Comparison of ENCODE assay signal across 31 cellular contexts in the genomic region with DNA sequence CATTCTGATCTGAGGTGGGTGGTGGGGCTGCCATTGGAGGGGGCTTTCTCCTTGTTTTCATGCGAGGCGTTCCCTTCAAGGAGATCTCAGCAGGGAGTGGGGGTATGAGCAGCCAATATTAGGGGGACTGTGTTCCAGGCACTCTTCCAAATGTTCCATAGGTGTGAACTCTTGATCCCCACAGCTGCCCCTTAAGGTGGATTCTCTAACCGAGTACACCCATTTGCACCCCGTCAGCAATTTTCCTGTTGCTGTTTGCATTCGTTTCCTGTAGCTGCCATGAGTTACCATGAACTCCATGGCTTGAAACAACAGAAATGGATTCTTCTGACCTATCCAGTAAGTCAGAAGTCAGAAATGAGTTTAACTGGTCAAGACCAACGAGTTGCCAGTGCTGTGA. TPM values are rescaled to one million over a fixed set of nuclear protein-coding genes. Genes with fewer than 3 reads are reported as not detected.
"Had no signal": no experiment of that assay in that cellular context is flagged by ENCODE, and none has a peak within 500 bp of the region (broad histone marks: within the 10 kb centered on the region; RNA-seq: fewer than 3 reads in every experiment).

No MANE protein-coding gene starts in this region.

- H3K4me1 Mint-ChIP-seq: activated CD4-positive, alpha-beta T cell treated with anti-CD3 and anti-CD28 coated beads for 36 hours had no signal

- H3K27me3 Mint-ChIP-seq: activated CD4-positive, alpha-beta T cell treated with anti-CD3 and anti-CD28 coated beads for 36 hours; activated CD8-positive, alpha-beta T cell treated with anti-CD3 and anti-CD28 coated beads for 36 hours had no signal

- DNase-seq: activated CD4-positive, alpha-beta T cell treated with anti-CD3 and anti-CD28 coated beads for 36 hours; activated CD8-positive, alpha-beta memory T cell treated with anti-CD3 and anti-CD28 coated beads, Interleukin-2, amount 50 U/mL, for 4 hours; activated CD8-positive, alpha-beta T cell treated with anti-CD3 and anti-CD28 coated beads for 36 hours; activated naive CD4-positive, alpha-beta T cell treated with anti-CD3 and anti-CD28 coated beads, Interleukin-2, amount 50 U/mL, for 16 hours; activated naive CD8-positive, alpha-beta T cell treated with anti-CD3 and anti-CD28 coated beads, Interleukin-2, amount 10 ng/mL, durations not matched to agents 7 days and 5 days; activated T-cell treated with anti-CD3 and anti-CD28 coated beads, Interleukin-2, amount 50 U/mL, for 72 hours; adrenal gland; anterior cingulate cortex; central memory CD4-positive, alpha-beta T cell; KBM-7; NCI-H1092; NCI-H1417; NCI-H1694 treated with DMSO at 0.1 percent for 48 hours; NCI-H2029 treated with DMSO at 0.1 percent for 48 hours; NCI-H345; NCI-H510A; NCI-H526 treated with DMSO at 0.1 percent for 48 hours; NCI-H82; NK-92 treated with Interleukin-12 subunit alpha and Interleukin-12 subunit beta, amount 100 ng/mL, for 24 hours; OCI-M1; Right ventricle myocardium superior; SJCRH30; SK-N-SH; T-helper 1 cell; WERI-Rb-1 had no signal

- H3K4me3 Mint-ChIP-seq: activated CD4-positive, alpha-beta T cell treated with anti-CD3 and anti-CD28 coated beads for 36 hours; activated CD8-positive, alpha-beta T cell treated with anti-CD3 and anti-CD28 coated beads for 36 hours; activated naive CD8-positive, alpha-beta T cell treated with anti-CD3 and anti-CD28 coated beads, Interleukin-2, amount 10 ng/mL, durations not matched to agents 7 days and 5 days; activated T-cell treated with anti-CD3 and anti-CD28 coated beads, Interleukin-2, amount 50 U/mL, for 72 hours had no signal

- H3K9me3 ChIP-seq: adrenal gland, breast epithelium, SJCRH30, SK-N-SH had no signal

- H3K36me3 ChIP-seq: adrenal gland, breast epithelium, SJCRH30, WERI-Rb-1 had no signal

- H3K27ac Mint-ChIP-seq: activated CD4-positive, alpha-beta T cell treated with anti-CD3 and anti-CD28 coated beads for 36 hours; activated CD8-positive, alpha-beta T cell treated with anti-CD3 and anti-CD28 coated beads for 36 hours; activated naive CD8-positive, alpha-beta T cell treated with anti-CD3 and anti-CD28 coated beads, Interleukin-2, amount 10 ng/mL, durations not matched to agents 7 days and 5 days; activated T-cell treated with anti-CD3 and anti-CD28 coated beads, Interleukin-2, amount 50 U/mL, for 72 hours had no signal

- H3K4me3 ChIP-seq: adrenal gland, breast epithelium, SJCRH30 had no signal

- H3K9me3 Mint-ChIP-seq: activated CD8-positive, alpha-beta T cell treated with anti-CD3 and anti-CD28 coated beads for 36 hours; activated naive CD8-positive, alpha-beta T cell treated with anti-CD3 and anti-CD28 coated beads, Interleukin-2, amount 10 ng/mL, durations not matched to agents 7 days and 5 days; activated T-cell treated with anti-CD3 and anti-CD28 coated beads, Interleukin-2, amount 50 U/mL, for 72 hours had no signal

- H3K27ac ChIP-seq: adrenal gland, breast epithelium, RWPE1, SJCRH30, WERI-Rb-1 had no signal

- H3K9ac ChIP-seq: SK-N-SH had no signal

- ATAC-seq: activated CD4-positive, alpha-beta T cell treated with anti-CD3 and anti-CD28 coated beads for 36 hours; activated CD8-positive, alpha-beta T cell treated with anti-CD3 and anti-CD28 coated beads for 36 hours; activated T-cell treated with anti-CD3 and anti-CD28 coated beads, Interleukin-2, amount 50 U/mL, for 72 hours; Panc1 had no signal

- H3K4me1 ChIP-seq: adrenal gland, SJCRH30 had no signal

- H3K27me3 ChIP-seq: adrenal gland, breast epithelium had no signal

RNA-seq across cellular contexts. Expression of gene PRR15L, which starts 3.7 kb away (rescaled TPM):
- total RNA-seq: activated CD4-positive, alpha-beta T cell treated with anti-CD3 and anti-CD28 coated beads for 36 hours; activated CD8-positive, alpha-beta T cell treated with anti-CD3 and anti-CD28 coated beads for 36 hours; activated naive CD8-positive, alpha-beta T cell treated with anti-CD3 and anti-CD28 coated beads, Interleukin-2, amount 10 ng/mL, durations not matched to agents 7 days and 5 days; activated T-cell treated with anti-CD3 and anti-CD28 coated beads, Interleukin-2, amount 50 U/mL, for 72 hours; LHCN-M2; M059J; Right ventricle myocardium superior; SJCRH30; T-helper 2 cell treated with Interferon-gamma antibody and Interleukin-4, amounts not matched to agents 100 ng/mL and 5 ng/mL, for 36 hours had no signal
- polyA plus RNA-seq: SK-N-SH had no signal
